Comparison of ENCODE assay signal across 14 cellular contexts in the genomic region with DNA sequence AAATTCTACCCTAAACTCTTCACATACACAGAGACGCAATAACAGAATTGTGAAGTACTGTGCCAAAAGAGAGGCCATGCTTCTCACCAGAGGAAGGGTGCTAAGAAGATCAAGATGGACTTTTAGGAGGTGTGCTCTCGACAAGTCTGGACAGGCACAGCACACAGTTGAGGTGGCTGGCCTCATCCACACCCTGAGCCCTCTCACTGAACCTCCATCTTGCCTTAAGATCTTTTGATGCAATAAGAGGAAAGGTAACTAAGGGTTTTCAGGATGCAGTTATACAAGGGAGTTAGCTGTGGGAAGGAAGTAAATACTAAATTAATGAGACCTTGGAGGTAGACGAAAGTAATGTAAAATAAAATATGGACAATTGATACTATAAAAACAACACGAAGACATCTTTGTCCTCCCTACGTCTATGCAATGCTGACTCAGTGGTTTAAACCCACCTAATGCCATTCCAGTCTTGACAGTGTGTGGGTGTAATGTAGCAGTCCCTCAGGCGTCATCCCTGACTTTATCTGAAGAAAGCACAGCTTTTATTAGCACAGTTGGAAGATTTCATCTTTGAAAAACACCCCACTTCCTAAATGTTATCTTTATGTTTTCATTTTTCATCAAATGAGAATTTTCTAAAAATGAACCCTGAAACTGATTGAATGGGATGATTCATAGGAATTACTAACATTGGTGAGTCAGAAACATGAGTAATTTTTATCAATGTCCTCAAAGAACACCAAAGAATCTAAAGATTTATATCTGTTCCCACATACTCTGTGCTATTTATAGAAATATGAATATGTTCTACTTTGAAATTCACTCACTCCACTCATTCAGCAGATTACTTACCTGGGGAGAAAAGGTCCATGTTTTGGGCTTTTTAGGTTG. TPM values are rescaled to one million over a fixed set of nuclear protein-coding genes. Genes with fewer than 3 reads are reported as not detected.
DNase-seq lines count a peak whose midpoint lies in the region; ATAC-seq, FAIRE-seq and TF ChIP-seq lines count a peak whose summit lies in the region.
"Had no signal": no experiment of that assay in that cellular context is flagged by ENCODE, and none has a peak within 500 bp of the region (broad histone marks: within the 10 kb centered on the region; RNA-seq: fewer than 3 reads in every experiment).

No MANE protein-coding gene starts in this region.

- no peaks in the 10 kb centered on the region for H3K36me3 Mint-ChIP-seq in activated T-helper 17 cell treated with anti-CD3 and anti-CD28 coated beads, Interleukin-2, amount 50 U/mL, for 72 hours (ENCODE audit: low read depth)

- no peak overlapping the region for H2BK12ac ChIP-seq in neuronal stem cell (ENCODE audit: low read length)

- H3K4me3 Mint-ChIP-seq in activated T-helper 17 cell treated with anti-CD3 and anti-CD28 coated beads, Interleukin-2, amount 50 U/mL, for 72 hours, result peak overlapping the region; percentile 28
- H3K4me3 Mint-ChIP-seq: CD4-positive, alpha-beta T cell had no signal

- DNase-seq in heart left ventricle, result no peak
- no peak for DNase-seq in right atrium auricular region (ENCODE audit: low spot score)
- DNase-seq in glomerular endothelial cell (ENCODE audit: extremely low read depth, low read depth, low spot score), result peak; percentile 69
- DNase-seq in urothelium cell line (ENCODE audit: low spot score), result peak; percentile 46
- no peak for DNase-seq in tibial nerve (ENCODE audit: low spot score in 2 of 2)
- DNase-seq in neuronal stem cell (ENCODE audit: low spot score), result no peak
- no peak for DNase-seq in OCI-M1 (lab: John Stamatoyannopoulos, UW)
- DNase-seq: activated CD8-positive, alpha-beta memory T cell treated with anti-CD3 and anti-CD28 coated beads, Interleukin-2, amount 50 U/mL, for 4 hours; CD4-positive, alpha-beta T cell; NCI-H1694; small intestine; stimulated activated naive CD4-positive, alpha-beta T cell treated with Interleukin-2 at 50 U/mL for 16 hours had no signal

- no peak overlapping the region for H2BK15ac ChIP-seq in neuronal stem cell (ENCODE audit: low read length)

- no peak for TF ChIP-seq EP300 in tibial nerve (IDR thresholded peaks at IDR 0.05)

- H3K4ac ChIP-seq in neuronal stem cell (ENCODE audit: low read length), result no peak overlapping the region

- peaks cover 0 to 8% (median 0%) of the 10 kb centered on the region in 12 donors for H3K9me3 ChIP-seq in heart left ventricle
- H3K9me3 ChIP-seq in right atrium auricular region, result peaks cover 0 to 4% of the 10 kb centered on the region in 2 donors
- H3K9me3 ChIP-seq in tibial nerve, result peaks cover 0 to 2% (median 0%) of the 10 kb centered on the region in 4 donors
- no peaks in the 10 kb centered on the region for H3K9me3 ChIP-seq in neuronal stem cell (replicated peaks in 1 of 2; ENCODE audit: control insufficient read depth in 2 of 2, insufficient read depth in 1 of 2, low read depth in 1 of 2, low read length in 2 of 2)

- H3K4me1 ChIP-seq in heart left ventricle (peaks cover 0 to 15% (median 0%) of the 10 kb centered on the region in 12 donors), right atrium auricular region (no peaks in the 10 kb centered on the region), tibial nerve (no peaks in the 10 kb centered on the region), neuronal stem cell (ENCODE audit: control insufficient read depth in 2 of 2, insufficient read depth in 1 of 2, low read depth in 1 of 2, low read length in 2 of 2) (no peaks in the 10 kb centered on the region)

- H3K4me1 Mint-ChIP-seq in activated T-helper 17 cell treated with anti-CD3 and anti-CD28 coated beads, Interleukin-2, amount 50 U/mL, for 72 hours, result peaks cover 14% of the 10 kb centered on the region

- H3K79me1 ChIP-seq in neuronal stem cell (ENCODE audit: low read depth, low read length), result no peaks in the 10 kb centered on the region

- no peak overlapping the region for H3K4me2 ChIP-seq in neuronal stem cell (ENCODE audit: insufficient read depth, low read length, poor library complexity, severe bottlenecking)

- H2AFZ ChIP-seq in neuronal stem cell (ENCODE audit: low read length), result no peak overlapping the region

- H3K23ac ChIP-seq in neuronal stem cell (ENCODE audit: low read depth, low read length, poor library complexity), result no peak overlapping the region

- no peak overlapping the region for H3K4me3 ChIP-seq in heart left ventricle
- H3K4me3 ChIP-seq in right atrium auricular region, result no peak overlapping the region
- no peak overlapping the region for H3K4me3 ChIP-seq in tibial nerve
- H3K4me3 ChIP-seq in neuronal stem cell (ENCODE audit: low read length in 2 of 2), result no peak overlapping the region

- intact Hi-C loops in heart left ventricle (cut with DNase I), result no loop called here

- no peak for TF ChIP-seq POLR2A in heart left ventricle (IDR thresholded peaks at IDR 0.05)
- TF ChIP-seq POLR2A in tibial nerve (IDR thresholded peaks at IDR 0.05), result no peak

- peaks cover 4% of the 10 kb centered on the region for H3K27me3 Mint-ChIP-seq in activated T-helper 17 cell treated with anti-CD3 and anti-CD28 coated beads, Interleukin-2, amount 50 U/mL, for 72 hours
- H3K27me3 Mint-ChIP-seq: CD4-positive, alpha-beta T cell had no signal

- H3K14ac ChIP-seq in neuronal stem cell (ENCODE audit: low read length), result no peak overlapping the region

- H2BK5ac ChIP-seq in neuronal stem cell (ENCODE audit: low read length), result no peak overlapping the region

- no peak overlapping the region for H3K9ac ChIP-seq in neuronal stem cell (ENCODE audit: low read depth, low read length, poor library complexity)

- H3K36me3 ChIP-seq in heart left ventricle (peaks cover 0 to 6% (median 0%) of the 10 kb centered on the region in 9 donors), right atrium auricular region (no peaks in the 10 kb centered on the region), tibial nerve (peaks cover 0 to under 1% (median 0%) of the 10 kb centered on the region in 3 donors), neuronal stem cell (replicated peaks in 1 of 2; ENCODE audit: control insufficient read depth in 2 of 2, insufficient read depth in 2 of 2, low read length in 2 of 2) (no peaks in the 10 kb centered on the region)

- H2AK5ac ChIP-seq in neuronal stem cell (ENCODE audit: low read depth, low read length), result no peak overlapping the region

- 67 to 72% (median 69%) methylated on average over 6 of the region's 6 CpGs for WGBS in heart left ventricle, 4 donors
- WGBS in tibial nerve, 2 donors, result 56 to 63% methylated on average over 6 of the region's 6 CpGs
- WGBS in neuronal stem cell (ENCODE audit: extremely low coverage in 2 of 2, insufficient read length in 2 of 2, insufficient replicate concordance in 1 of 2), 2 donors, result no CpG with 5 or more reads among the region's 6 CpGs

- H3K9me3 Mint-ChIP-seq in activated T-helper 17 cell treated with anti-CD3 and anti-CD28 coated beads, Interleukin-2, amount 50 U/mL, for 72 hours, result peaks cover 7% of the 10 kb centered on the region

- H4K8ac ChIP-seq in neuronal stem cell (ENCODE audit: low read depth, low read length), result no peak overlapping the region

- peak overlapping the region; percentile 74 for H3K27ac Mint-ChIP-seq in activated T-helper 17 cell treated with anti-CD3 and anti-CD28 coated beads, Interleukin-2, amount 50 U/mL, for 72 hours
- H3K27ac Mint-ChIP-seq: CD4-positive, alpha-beta T cell had no signal

- H2BK120ac ChIP-seq in neuronal stem cell (ENCODE audit: low read depth, low read length), result no peak overlapping the region

- H3K18ac ChIP-seq in neuronal stem cell (ENCODE audit: low read length), result no peak overlapping the region

- H3K27ac ChIP-seq in heart left ventricle (peak overlapping the region in 2 of 12 donors; percentile 5 to 53), right atrium auricular region (no peak overlapping the region), tibial nerve (no peak overlapping the region), neuronal stem cell (replicated peaks; ENCODE audit: low read length) (no peak overlapping the region)

- H3K27me3 ChIP-seq in heart left ventricle, result no peaks in the 10 kb centered on the region
- H3K27me3 ChIP-seq in right atrium auricular region, result no peaks in the 10 kb centered on the region
- H3K27me3 ChIP-seq in tibial nerve, result no peaks in the 10 kb centered on the region
- no peaks in the 10 kb centered on the region for H3K27me3 ChIP-seq in neuronal stem cell (ENCODE audit: control insufficient read depth in 3 of 3, insufficient read depth in 3 of 3, low read depth in 1 of 3, low read length in 3 of 3)

- no peak overlapping the region for H4K91ac ChIP-seq in neuronal stem cell (ENCODE audit: low read depth, low read length, poor library complexity)

- ATAC-seq in heart left ventricle, result peak in 3 of 4 donors; percentile 54 to 84 (median 57)
- peak; percentile 81 for ATAC-seq in activated T-helper 17 cell treated with anti-CD3 and anti-CD28 coated beads, Interleukin-2, amount 50 U/mL, for 72 hours (replicated peaks)

- no peak for TF ChIP-seq CTCF in heart left ventricle (IDR thresholded peaks at IDR 0.05)
- no peak for TF ChIP-seq CTCF in right atrium auricular region (IDR thresholded peaks at IDR 0.05)
- TF ChIP-seq CTCF in tibial nerve (IDR thresholded peaks at IDR 0.05), result no peak

- no peak for FAIRE-seq in urothelium cell line (lab: Jason Lieb, UNC)
- FAIRE-seq: GM12891, small intestine had no signal

RNA-seq across cellular contexts. Expression of a gene that starts 34.0 kb away (rescaled TPM):
- total RNA-seq in heart left ventricle, result 10 to 100 TPM in 8 of 9 donors, 1 to 10 TPM in 1; 8.0 to 36.7 (median 16.5) TPM
- polyA plus RNA-seq in heart left ventricle, result 10 to 100 TPM in 1 of 2 donors, 1 to 10 TPM in 1; 6.9 to 13.6 TPM
- 10 to 100 TPM; 17.9 to 27.4 TPM for total RNA-seq in right atrium auricular region
- total RNA-seq in activated T-helper 17 cell treated with anti-CD3 and anti-CD28 coated beads, Interleukin-2, amount 50 U/mL, for 72 hours, result under 1 TPM in 1 of 2 donors, not detected in 1; 0.13 TPM
- total RNA-seq in glomerular endothelial cell, result 94.9 and 197 TPM in 2 replicates
- 10 to 100 TPM; 12.6 to 33.3 (median 24.7) TPM for total RNA-seq in tibial nerve
- polyA plus RNA-seq in neuronal stem cell (2013, experiment 1 of 2), result 2.7 TPM
- 3.0 TPM for polyA plus RNA-seq in neuronal stem cell (2013, experiment 2 of 2)
- total RNA-seq: CD4-positive, alpha-beta T cell had no signal

RNA-seq across cellular contexts. Expression of a gene that starts 55.2 kb away (rescaled TPM):
- total RNA-seq in heart left ventricle (1 to 10 TPM; 4.7 to 7.9 (median 5.8) TPM), right atrium auricular region (1 to 10 TPM; 3.1 to 4.0 TPM), glomerular endothelial cell (2.7 and 5.2 TPM in 2 replicates), tibial nerve (1 to 10 TPM; 3.5 to 8.7 (median 5.9) TPM)
- 1 to 10 TPM; 5.4 to 5.5 TPM for polyA plus RNA-seq in heart left ventricle
- 1 to 10 TPM in 1 of 2 donors, under 1 TPM in 1; 0.98 to 1.5 TPM for total RNA-seq in activated T-helper 17 cell treated with anti-CD3 and anti-CD28 coated beads, Interleukin-2, amount 50 U/mL, for 72 hours
- 7.1 TPM for polyA plus RNA-seq in neuronal stem cell (2013, experiment 1 of 2)
- polyA plus RNA-seq in neuronal stem cell (2013, experiment 2 of 2), result 7.5 TPM

Comparison
In these comparisons a context has a peak if more than half of its experiments do, and no peak if none do; other contexts are left out.
1. DNase-seq: peak in glomerular endothelial cell (single experiment) and urothelium cell line (single experiment); none in heart left ventricle (0 of 5), right atrium auricular region (single experiment), tibial nerve (0 of 2), neuronal stem cell (single experiment) and OCI-M1 (single experiment).
2. RNA of a gene that starts 34.0 kb away (total RNA-seq): 94.9 to 197 TPM in glomerular endothelial cell, 12.6 to 33.3 TPM in tibial nerve, 17.9 to 27.4 TPM in right atrium auricular region and 8.0 to 36.7 TPM in heart left ventricle; 0.13 TPM in activated T-helper 17 cell treated with anti-CD3 and anti-CD28 coated beads, Interleukin-2, amount 50 U/mL, for 72 hours; every median in the first group is over 4 times any median in the second.